Comparison of ENCODE assay signal across 9 cellular contexts in genomic region chr12:65156366-65156831, GRCh38. TPM values are rescaled to one million over a fixed set of nuclear protein-coding genes. Genes with fewer than 3 reads are reported as not detected.
DNase-seq lines count a peak whose midpoint lies in the region; ATAC-seq and TF ChIP-seq lines count a peak whose summit lies in the region.
"Had no signal": no experiment of that assay in that cellular context is flagged by ENCODE, and none has a peak within 500 bp of the region (broad histone marks: within the 10 kb centered on the region; RNA-seq: fewer than 3 reads in every experiment).

No MANE protein-coding gene starts in this region.

- TF ChIP-seq CTCF in type B pancreatic cell (conservative IDR thresholded peaks at IDR 0.05) = no peak

- H3K4me1 Mint-ChIP-seq in dendritic cell treated with granulocyte-macrophage colony-stimulating factor and Interleukin-4, amounts not matched to agents 40 ng/mL and 50 ng/mL, for 4 days (ENCODE audit: low read depth) = peaks cover 14% of the 10 kb centered on the region
- H3K4me1 Mint-ChIP-seq in type B pancreatic cell (ENCODE audit: unreplicated experiment) = no peaks in the 10 kb centered on the region

- ATAC-seq in GM18508 (IDR thresholded peaks at IDR 0.05; ENCODE audit: insufficient read depth, unreplicated experiment) (peak; percentile 82), GM21737 (IDR thresholded peaks at IDR 0.05; ENCODE audit: unreplicated experiment) (peak; percentile 91)

- no peaks in the 10 kb centered on the region for H3K9me3 Mint-ChIP-seq in dendritic cell treated with granulocyte-macrophage colony-stimulating factor and Interleukin-4, amounts not matched to agents 40 ng/mL and 50 ng/mL, for 4 days
- no peaks in the 10 kb centered on the region for H3K9me3 Mint-ChIP-seq in type B pancreatic cell

- intact Hi-C loops in dendritic cell treated with granulocyte-macrophage colony-stimulating factor and Interleukin-4, amounts not matched to agents 40 ng/mL and 50 ng/mL, for 4 days (cut with micrococcal nuclease) = no loop called here
- intact Hi-C loops in cardiac septum (cut with DNase I) = no loop called here

- DNase-seq in Kasumi-1 (lab: John Stamatoyannopoulos, UW) (peak; percentile 39 to 55), LoVo (ENCODE audit: low spot score) (no peak), HK-2 (ENCODE audit: unreplicated experiment) (no peak), cardiac septum (ENCODE audit: low spot score) (no peak), type B pancreatic cell (ENCODE audit: extremely low spot score, unreplicated experiment) (no peak)

- peak overlapping the region; percentile 63 for H3K27ac Mint-ChIP-seq in dendritic cell treated with granulocyte-macrophage colony-stimulating factor and Interleukin-4, amounts not matched to agents 40 ng/mL and 50 ng/mL, for 4 days
- no peak overlapping the region for H3K27ac Mint-ChIP-seq in type B pancreatic cell

- peaks cover 3% of the 10 kb centered on the region for H3K27me3 Mint-ChIP-seq in dendritic cell treated with granulocyte-macrophage colony-stimulating factor and Interleukin-4, amounts not matched to agents 40 ng/mL and 50 ng/mL, for 4 days
- peaks cover 20% of the 10 kb centered on the region for H3K27me3 Mint-ChIP-seq in type B pancreatic cell

- H3K36me3 Mint-ChIP-seq in dendritic cell treated with granulocyte-macrophage colony-stimulating factor and Interleukin-4, amounts not matched to agents 40 ng/mL and 50 ng/mL, for 4 days (ENCODE audit: low read depth) = no peaks in the 10 kb centered on the region
- H3K36me3 Mint-ChIP-seq in type B pancreatic cell = no peaks in the 10 kb centered on the region

- H3K4me3 Mint-ChIP-seq in dendritic cell treated with granulocyte-macrophage colony-stimulating factor and Interleukin-4, amounts not matched to agents 40 ng/mL and 50 ng/mL, for 4 days = peak overlapping the region; percentile 23
- no peak overlapping the region for H3K4me3 Mint-ChIP-seq in type B pancreatic cell

RNA-seq across cellular contexts. Expression of gene LEMD3, which starts 13.0 kb away (rescaled TPM):
- total RNA-seq in cardiac septum = 17.2 TPM
- total RNA-seq in type B pancreatic cell (ENCODE audit: low replicate concordance) = 30.6 and 40.6 TPM in 2 replicates

RNA-seq across cellular contexts. Expression of gene WIF1, which starts 35.3 kb away (rescaled TPM):
- total RNA-seq in cardiac septum = 0.13 TPM
- total RNA-seq in type B pancreatic cell (ENCODE audit: low replicate concordance) = 2.3 and 14.9 TPM in 2 replicates
- total RNA-seq: RPMI7951 had no signal

Comparison
In these comparisons a context has a peak if more than half of its experiments do, and no peak if none do; other contexts are left out.
1. DNase-seq: peak in Kasumi-1 (2 of 2); none in LoVo (single experiment), HK-2 (single experiment), cardiac septum (single experiment) and type B pancreatic cell (single experiment).